In genomic region chr18:21741511-21742322, GRCh38 we compare ENCODE assay signal across 8 cellular contexts. TPM values are rescaled to one million over a fixed set of nuclear protein-coding genes. Genes with fewer than 3 reads are reported as not detected.
DNase-seq lines count a peak whose midpoint lies in the region; ATAC-seq, FAIRE-seq and TF ChIP-seq lines count a peak whose summit lies in the region.

No MANE protein-coding gene starts in this region.

- H3K27ac ChIP-seq in BLaER1 treated with 17β-estradiol and CSF1 and Interleukin-3, amounts not matched to agents 10 nM and 100 nM: peak overlapping the region; percentile 89 to 99 (median 97)

- H3K9ac ChIP-seq in BLaER1 treated with 17β-estradiol and CSF1 and Interleukin-3, amounts not matched to agents 10 nM and 100 nM: peak overlapping the region; percentile 94 to 99 (median 97)

- peak; percentile 20 for TF ChIP-seq CTCF in bronchial epithelial cell (IDR thresholded peaks at IDR 0.05; ENCODE audit: insufficient read depth, low read length, severe bottlenecking)

- peaks cover 23 to 54% (median 48%) of the 10 kb centered on the region in 11 experiments; a peak in 19 of 22 replicates for H4K20me1 ChIP-seq in BLaER1 treated with 17β-estradiol and CSF1 and Interleukin-3, amounts not matched to agents 10 nM and 100 nM

- peaks cover 7 to 17% (median 11%) of the 10 kb centered on the region in 11 experiments; a peak in 21 of 22 replicates for H3K9me3 ChIP-seq in BLaER1 treated with 17β-estradiol and CSF1 and Interleukin-3, amounts not matched to agents 10 nM and 100 nM (replicated peaks in 1 of 11)

- peaks cover 17 to 42% (median 27%) of the 10 kb centered on the region in 10 experiments for H3K4me1 ChIP-seq in BLaER1 treated with 17β-estradiol and CSF1 and Interleukin-3, amounts not matched to agents 10 nM and 100 nM

- DNase-seq in bronchial epithelial cell (ENCODE audit: low read depth) (no peak), left colon (peak; percentile 36 to 54), foreskin melanocyte (no peak)
- peak; percentile 38 for DNase-seq in stimulated activated CD4-positive, alpha-beta T cell treated with anti-CD3 and anti-CD28 coated beads, Interleukin-4, amount 100 ng/mL, for 1 hour

- peaks cover 0 to 11% (median 0%) of the 10 kb centered on the region in 11 experiments; a peak in 1 of 22 replicates for H3K36me3 ChIP-seq in BLaER1 treated with 17β-estradiol and CSF1 and Interleukin-3, amounts not matched to agents 10 nM and 100 nM
- no peaks in the 10 kb centered on the region for H3K36me3 ChIP-seq in bronchial epithelial cell (ENCODE audit: control insufficient read depth, insufficient read depth, low read length)

- peak overlapping the region; percentile 79 to 99 (median 92) for H3K4me2 ChIP-seq in BLaER1 treated with 17β-estradiol and CSF1 and Interleukin-3, amounts not matched to agents 10 nM and 100 nM

- no peaks in the 10 kb centered on the region for H3K27me3 ChIP-seq in BLaER1 treated with 17β-estradiol and CSF1 and Interleukin-3, amounts not matched to agents 10 nM and 100 nM
- H3K27me3 ChIP-seq in bronchial epithelial cell (ENCODE audit: control insufficient read depth, insufficient read depth, low read length): no peaks in the 10 kb centered on the region

- intact Hi-C loops in left colon (cut with DNase I, micrococcal nuclease): loop anchor here in 1 of 2 donors (10.0 kb wide), 1 partner anchor 127 kb away; the partner anchor contains the start of gene SNRPD1

- no peak for FAIRE-seq in bronchial epithelial cell (lab: Jason Lieb, UNC)

- H3K4me3 ChIP-seq in BLaER1 treated with 17β-estradiol and CSF1 and Interleukin-3, amounts not matched to agents 10 nM and 100 nM: peak overlapping the region; percentile 80 to 99 (median 91)
- H3K4me3 ChIP-seq in bronchial epithelial cell (ENCODE audit: low read depth, low read length): peak overlapping the region; percentile 98

- peak; percentile 7 for ATAC-seq in GM19025 (IDR thresholded peaks at IDR 0.05; ENCODE audit: low read depth, unreplicated experiment)
- peak; percentile 15 for ATAC-seq in HG03378 (IDR thresholded peaks at IDR 0.05; ENCODE audit: unreplicated experiment)
- peak; percentile 4; the same call in 1 of the 3 replicates for ATAC-seq in SK-N-SH treated with all-trans-retinoic acid at 6 μM for 48 hours
- ATAC-seq in left colon: peak; percentile 9

TF ChIP-seq in SK-N-SH treated with all-trans-retinoic acid at 6 μM for 48 hours, 23 proteins besides CTCF, POLR2A, EP300 and RAD21:
- TF ChIP-seq TSHZ2 (CRISPR knock-in tag; IDR thresholded peaks at IDR 0.05): no peak
- no peak for TF ChIP-seq CSRNP3 (CRISPR knock-in tag; IDR thresholded peaks at IDR 0.05)
- TF ChIP-seq ESRRG (CRISPR knock-in tag; IDR thresholded peaks at IDR 0.05): no peak
- TF ChIP-seq SNAI2 (CRISPR knock-in tag; IDR thresholded peaks at IDR 0.05): no peak
- TF ChIP-seq RARB (CRISPR knock-in tag; IDR thresholded peaks at IDR 0.05): no peak
- TF ChIP-seq ZNF565 (CRISPR knock-in tag; conservative IDR thresholded peaks at IDR 0.05; ENCODE audit: low read depth): no peak
- no peak for TF ChIP-seq ISL1 (CRISPR knock-in tag; IDR thresholded peaks at IDR 0.05)
- TF ChIP-seq TCF4 (CRISPR knock-in tag; IDR thresholded peaks at IDR 0.05; ENCODE audit: borderline replicate concordance): 0 out of 2 replicates have a peak, but pooled peaks have one; percentile 8
- TF ChIP-seq OSR1 (CRISPR knock-in tag; IDR thresholded peaks at IDR 0.05): no peak

RNA-seq across cellular contexts. Expression of gene MIB1, which starts 1.1 kb away (rescaled TPM):
- 82.3 and 95.3 TPM in 2 replicates for total RNA-seq in bronchial epithelial cell
- 10 to 100 TPM; 27.3 to 31.9 TPM for total RNA-seq in left colon

RNA-seq across cellular contexts. Expression of gene ABHD3, which starts 37.1 kb away (rescaled TPM):
- 10.5 and 17.3 TPM in 2 replicates for total RNA-seq in bronchial epithelial cell
- total RNA-seq in left colon: 100 to 1,000 TPM; 131 TPM

Comparison
In these comparisons a context has a peak if more than half of its experiments do, and no peak if none do; other contexts are left out.
1. DNase-seq: peak in left colon (2 of 2) and stimulated activated CD4-positive, alpha-beta T cell treated with anti-CD3 and anti-CD28 coated beads, Interleukin-4, amount 100 ng/mL, for 1 hour (single experiment); none in bronchial epithelial cell (single experiment) and foreskin melanocyte (single experiment).
2. Peak in every context shown above with its lines, with median percentiles within 50 percentile points of each other: ATAC-seq.